1 cellular context compared by ENCODE assay signal in the genomic region with DNA sequence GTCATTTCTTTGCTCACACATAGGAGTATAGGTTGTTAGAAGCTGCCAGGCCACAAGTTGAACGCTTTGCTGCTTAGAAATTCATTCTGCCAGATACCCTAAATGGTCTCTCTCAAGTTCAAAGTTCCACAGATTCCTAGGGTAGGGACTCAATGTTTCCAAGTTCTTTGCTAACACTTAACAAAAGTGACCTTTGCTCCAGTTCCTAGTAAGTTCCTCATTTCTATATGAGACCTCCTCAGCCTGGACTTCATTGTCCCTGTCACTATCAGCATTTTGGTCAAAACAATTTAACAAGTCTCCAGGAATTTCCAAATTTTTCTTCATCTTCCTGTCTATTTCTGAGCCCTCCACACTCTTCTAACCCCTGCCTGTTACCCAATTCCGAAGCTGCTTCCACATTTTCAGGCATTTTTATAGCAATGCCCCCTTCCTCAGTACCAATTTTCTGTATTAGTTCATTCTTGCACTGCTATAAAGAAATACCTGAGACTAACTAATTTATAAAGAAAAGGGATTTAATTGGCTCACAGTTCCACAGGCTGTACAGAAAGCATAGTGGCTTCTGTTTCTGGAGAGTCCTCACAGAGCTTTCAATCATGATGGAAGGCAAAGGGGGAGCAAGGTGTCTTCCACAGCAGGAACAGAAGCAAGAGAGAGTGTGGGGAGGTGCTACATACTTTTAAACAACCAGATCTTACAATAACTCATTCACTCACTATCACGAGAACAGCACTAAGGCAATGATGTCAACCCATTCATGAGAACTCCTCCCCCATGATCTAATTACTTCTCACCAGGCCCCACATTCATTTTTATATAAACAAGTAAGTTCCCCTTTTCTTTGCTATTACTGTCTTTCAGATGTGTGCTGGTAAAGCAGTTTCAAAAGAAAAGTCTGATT.
A peak's percentile ranks its signal among the peaks of the same experiment; 100 is the strongest.
TF ChIP-seq lines count a peak whose summit lies in the region.

No MANE protein-coding gene starts in this region.

TF ChIP-seq in K562, 482 proteins besides CTCF, POLR2A, EP300 and RAD21:
- TF ChIP-seq CBX8 (IDR thresholded peaks at IDR 0.05; ENCODE audit: borderline replicate concordance, extremely low read depth, low read depth, low read length, poor library complexity, severe bottlenecking) (no peak), ATF7 (IDR thresholded peaks at IDR 0.05) (peak; percentile 36; the same call in 1 of the 2 replicates), ZEB2 (IDR thresholded peaks at IDR 0.05) (no peak)
TF ChIP-seq in K562: peak in this region for 1.
